Comparison of ENCODE assay signal across 21 cellular contexts in the genomic region with DNA sequence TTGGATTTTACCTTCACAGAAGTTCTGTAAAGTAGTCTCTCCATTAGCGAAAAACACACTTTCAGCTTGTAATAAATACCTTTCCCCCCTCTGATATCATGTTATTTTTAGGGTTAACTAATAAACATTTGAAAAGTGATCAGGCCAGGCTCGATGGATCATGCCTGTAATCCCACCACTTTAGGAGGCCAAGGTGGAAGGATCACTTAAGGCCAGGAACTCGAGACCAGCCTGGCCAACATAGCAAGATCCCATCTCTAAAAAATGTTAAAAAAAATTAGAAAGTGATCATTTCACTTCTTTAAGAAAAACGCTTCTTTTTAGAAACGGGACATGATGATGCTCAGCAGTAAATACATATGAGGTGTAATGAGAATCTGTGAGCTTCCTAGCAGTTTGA. TPM values are rescaled to one million over a fixed set of nuclear protein-coding genes. Genes with fewer than 3 reads are reported as not detected.
DNase-seq lines count a peak whose midpoint lies in the region; ATAC-seq and TF ChIP-seq lines count a peak whose summit lies in the region.
"Had no signal": no experiment of that assay in that cellular context is flagged by ENCODE, and none has a peak within 500 bp of the region (broad histone marks: within the 10 kb centered on the region; RNA-seq: fewer than 3 reads in every experiment).

No MANE protein-coding gene starts in this region.

- no peak overlapping the region for H3K4me3 Mint-ChIP-seq in WTC11
- H3K4me3 Mint-ChIP-seq: activated CD4-positive, alpha-beta T cell treated with anti-CD3 and anti-CD28 coated beads, Interleukin-2, amount 10 ng/mL, durations not matched to agents 7 days and 5 days; activated naive CD8-positive, alpha-beta T cell treated with anti-CD3 and anti-CD28 coated beads, Interleukin-2, amount 10 ng/mL, durations not matched to agents 7 days and 5 days had no signal

- in situ Hi-C loops in brain microvascular endothelial cell (cut with HindIII; ENCODE audit: low pct_ligation_motif_present, low sequenced_read_pairs), result no loop called here

- POLR2A ChIA-PET in WTC11 (lab: Charles Lee), result no interaction called here

- ATAC-seq in WTC11, result no peak
- ATAC-seq: left ventricle myocardium superior had no signal

- H3K36me3 ChIP-seq in rectal smooth muscle tissue (ENCODE audit: control insufficient read depth, insufficient read depth, low read length) (no peaks in the 10 kb centered on the region), brain microvascular endothelial cell (replicated peaks) (no peaks in the 10 kb centered on the region), H7 (replicated peaks; ENCODE audit: control insufficient read depth, insufficient read depth, low read length) (no peaks in the 10 kb centered on the region)

- H3K4me1 Mint-ChIP-seq in WTC11, result peaks cover 19% of the 10 kb centered on the region

- no peak overlapping the region for H3K27ac Mint-ChIP-seq in WTC11
- H3K27ac Mint-ChIP-seq: activated CD4-positive, alpha-beta T cell treated with anti-CD3 and anti-CD28 coated beads, Interleukin-2, amount 10 ng/mL, durations not matched to agents 7 days and 5 days; activated naive CD8-positive, alpha-beta T cell treated with anti-CD3 and anti-CD28 coated beads, Interleukin-2, amount 10 ng/mL, durations not matched to agents 7 days and 5 days; CD14-positive monocyte; stimulated activated naive CD8-positive, alpha-beta T cell treated with anti-CD3 and anti-CD28 coated beads, Interleukin-15, Interleukin-2, amounts not matched to agents 100 ng/mL and 50 ng/mL, for 24 hours had no signal

- CTCF ChIA-PET in WTC11 (lab: Charles Lee), result interaction anchor here (1.4 kb wide), 1 partner anchor 73 kb away, joined by 7 read pairs; no protein-coding TSS in a partner anchor

- no peak for DNase-seq in HFF-Myc (ENCODE audit: extremely low read depth, low read depth)
- no peak for DNase-seq in WTC11 (ENCODE audit: low spot score)
- no peak for DNase-seq in fibroblast of villous mesenchyme (ENCODE audit: low read depth)
- no peak for DNase-seq in brain microvascular endothelial cell
- DNase-seq in H7, result no peak
- DNase-seq in NCI-H1417 treated with DMSO at 0.1 percent for 48 hours (lab: John Stamatoyannopoulos, UW), result no peak
- no peak for DNase-seq in Ammon's horn (ENCODE audit: low spot score)
- DNase-seq: activated CD4-positive, alpha-beta T cell treated with anti-CD3 and anti-CD28 coated beads, Interleukin-2, amount 10 ng/mL, durations not matched to agents 7 days and 5 days; activated naive CD8-positive, alpha-beta T cell treated with anti-CD3 and anti-CD28 coated beads, Interleukin-2, amount 10 ng/mL, durations not matched to agents 7 days and 5 days; left ventricle myocardium superior; NCI-H1436; NCI-H526; RPMI8226; stimulated activated CD4-positive, alpha-beta T cell treated with anti-CD3 and anti-CD28 coated beads, Interleukin-4, amount 100 ng/mL, for 24 hours; T-helper 2 cell had no signal

- no peaks in the 10 kb centered on the region for H3K9me3 Mint-ChIP-seq in WTC11
- H3K9me3 Mint-ChIP-seq: activated CD4-positive, alpha-beta T cell treated with anti-CD3 and anti-CD28 coated beads, Interleukin-2, amount 10 ng/mL, durations not matched to agents 7 days and 5 days; activated naive CD8-positive, alpha-beta T cell treated with anti-CD3 and anti-CD28 coated beads, Interleukin-2, amount 10 ng/mL, durations not matched to agents 7 days and 5 days; CD14-positive monocyte; stimulated activated naive CD8-positive, alpha-beta T cell treated with anti-CD3 and anti-CD28 coated beads, Interleukin-15, Interleukin-2, amounts not matched to agents 100 ng/mL and 50 ng/mL, for 24 hours had no signal

- H3K27me3 Mint-ChIP-seq in WTC11 (ENCODE audit: low read depth), result peaks cover 29% of the 10 kb centered on the region

- no peaks in the 10 kb centered on the region for H3K36me3 Mint-ChIP-seq in WTC11
- H3K36me3 Mint-ChIP-seq: CD14-positive monocyte had no signal

- H3K4me1 ChIP-seq in rectal smooth muscle tissue (ENCODE audit: control insufficient read depth, insufficient read depth, low read length), result peaks cover 9% of the 10 kb centered on the region

- TF ChIP-seq CTCF in HFF-Myc (IDR thresholded peaks at IDR 0.05; ENCODE audit: low read depth, low read length, missing control alignments), result no peak
- TF ChIP-seq CTCF in WTC11 (IDR thresholded peaks at IDR 0.05), result no peak
- TF ChIP-seq CTCF in fibroblast of villous mesenchyme (IDR thresholded peaks at IDR 0.05; ENCODE audit: insufficient read depth, low read depth, low read length), result no peak
- no peak for TF ChIP-seq CTCF in brain microvascular endothelial cell (IDR thresholded peaks at IDR 0.05; ENCODE audit: low read depth, low read length, missing control alignments)

- H3K27me3 ChIP-seq in rectal smooth muscle tissue (ENCODE audit: control insufficient read depth, insufficient read depth, low read length) (no peaks in the 10 kb centered on the region), brain microvascular endothelial cell (replicated peaks) (no peaks in the 10 kb centered on the region), H7 (ENCODE audit: control insufficient read depth, insufficient read depth, low read length) (peaks cover 21% of the 10 kb centered on the region)
- H3K27me3 ChIP-seq: tibial nerve had no signal

- H3K9ac ChIP-seq in rectal smooth muscle tissue (ENCODE audit: low read length), result no peak overlapping the region

- H3K27ac ChIP-seq in rectal smooth muscle tissue (ENCODE audit: low read depth, low read length) (no peak overlapping the region), brain microvascular endothelial cell (no peak overlapping the region)
- H3K27ac ChIP-seq: HL-60, SK-N-MC had no signal

- H3K4me3 ChIP-seq in HFF-Myc (replicated peaks; ENCODE audit: low read depth, low read length) (peak overlapping the region; percentile 67), fibroblast of villous mesenchyme (ENCODE audit: low read depth, low read length) (peak overlapping the region; percentile 83), rectal smooth muscle tissue (ENCODE audit: low read length) (peak overlapping the region; percentile 78), brain microvascular endothelial cell (ENCODE audit: low read depth, low read length) (no peak overlapping the region), H7 (ENCODE audit: insufficient read depth, low read depth, low read length) (no peak overlapping the region)

TF ChIP-seq in WTC11, 78 proteins besides CTCF, POLR2A, EP300 and RAD21:
- no peak for TF ChIP-seq ZNF138 (CRISPR knock-in tag; conservative IDR thresholded peaks at IDR 0.05)
- peak; percentile 62; the same call in 1 of the 2 replicates for TF ChIP-seq ZNF121 (CRISPR knock-in tag; IDR thresholded peaks at IDR 0.05)

RNA-seq across cellular contexts. Expression of gene CDKL1, which starts 2.0 kb away (rescaled TPM):
- total RNA-seq in WTC11 (2021), result 2.0 to 3.6 TPM (median 2.0 TPM) in 3 replicates
- total RNA-seq in fibroblast of villous mesenchyme, result 8.7 and 12.1 TPM in 2 replicates
- total RNA-seq in H7 (2014; rRNA removed; shearing (Covaris generic)), result 5.8 and 16.4 TPM in 2 replicates

Comparison
In these comparisons a context has a peak if more than half of its experiments do, and no peak if none do; other contexts are left out.
1. H3K4me3 ChIP-seq: peak in HFF-Myc (single experiment), fibroblast of villous mesenchyme (single experiment) and rectal smooth muscle tissue (single experiment); none in brain microvascular endothelial cell (single experiment) and H7 (single experiment).